In the genomic region with DNA sequence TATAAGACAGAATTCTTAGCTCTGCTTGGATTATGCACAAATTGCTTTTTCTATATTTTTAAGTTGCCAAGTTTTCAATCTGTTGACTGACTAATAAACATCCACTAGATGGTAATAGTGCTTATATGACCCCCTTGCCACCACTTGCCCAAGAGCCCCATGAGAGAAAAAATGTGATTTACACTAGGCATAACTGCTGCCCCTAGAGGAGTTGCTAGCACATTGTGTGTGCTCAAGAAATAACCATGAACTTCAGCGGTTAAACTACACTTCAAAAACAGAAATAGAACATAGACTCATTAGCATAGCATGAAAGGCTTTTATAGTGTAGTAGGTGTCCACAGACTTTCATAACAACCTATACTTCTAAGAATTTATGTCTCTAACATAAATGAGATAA, we compare ENCODE assay signal across 1 cellular context.
TF ChIP-seq lines count a peak whose summit lies in the region.

No MANE protein-coding gene starts in this region.

TF ChIP-seq in HepG2, 621 proteins besides CTCF, POLR2A, EP300 and RAD21:
- no peak for TF ChIP-seq KDM4B (CRISPR knock-in tag; IDR thresholded peaks at IDR 0.05)
- TF ChIP-seq, protein P1, sequence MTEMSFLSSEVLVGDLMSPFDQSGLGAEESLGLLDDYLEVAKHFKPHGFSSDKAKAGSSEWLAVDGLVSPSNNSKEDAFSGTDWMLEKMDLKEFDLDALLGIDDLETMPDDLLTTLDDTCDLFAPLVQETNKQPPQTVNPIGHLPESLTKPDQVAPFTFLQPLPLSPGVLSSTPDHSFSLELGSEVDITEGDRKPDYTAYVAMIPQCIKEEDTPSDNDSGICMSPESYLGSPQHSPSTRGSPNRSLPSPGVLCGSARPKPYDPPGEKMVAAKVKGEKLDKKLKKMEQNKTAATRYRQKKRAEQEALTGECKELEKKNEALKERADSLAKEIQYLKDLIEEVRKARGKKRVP (CRISPR knock-in tag; IDR thresholded peaks at IDR 0.05) = no peak
- TF ChIP-seq TMF1 (CRISPR knock-in tag; IDR thresholded peaks at IDR 0.05; ENCODE audit: low read depth) = no peak
- TF ChIP-seq PTBP1 (IDR thresholded peaks at IDR 0.05; ENCODE audit: low read depth, low read length, poor library complexity, severe bottlenecking) = no peak
- TF ChIP-seq SPEN (CRISPR knock-in tag; IDR thresholded peaks at IDR 0.05; ENCODE audit: low read depth) = no peak
- no peak for TF ChIP-seq ZNF557 (CRISPR knock-in tag; IDR thresholded peaks at IDR 0.05)
- TF ChIP-seq ZNF776 (CRISPR knock-in tag; IDR thresholded peaks at IDR 0.05) = no peak
- TF ChIP-seq, protein P2, sequence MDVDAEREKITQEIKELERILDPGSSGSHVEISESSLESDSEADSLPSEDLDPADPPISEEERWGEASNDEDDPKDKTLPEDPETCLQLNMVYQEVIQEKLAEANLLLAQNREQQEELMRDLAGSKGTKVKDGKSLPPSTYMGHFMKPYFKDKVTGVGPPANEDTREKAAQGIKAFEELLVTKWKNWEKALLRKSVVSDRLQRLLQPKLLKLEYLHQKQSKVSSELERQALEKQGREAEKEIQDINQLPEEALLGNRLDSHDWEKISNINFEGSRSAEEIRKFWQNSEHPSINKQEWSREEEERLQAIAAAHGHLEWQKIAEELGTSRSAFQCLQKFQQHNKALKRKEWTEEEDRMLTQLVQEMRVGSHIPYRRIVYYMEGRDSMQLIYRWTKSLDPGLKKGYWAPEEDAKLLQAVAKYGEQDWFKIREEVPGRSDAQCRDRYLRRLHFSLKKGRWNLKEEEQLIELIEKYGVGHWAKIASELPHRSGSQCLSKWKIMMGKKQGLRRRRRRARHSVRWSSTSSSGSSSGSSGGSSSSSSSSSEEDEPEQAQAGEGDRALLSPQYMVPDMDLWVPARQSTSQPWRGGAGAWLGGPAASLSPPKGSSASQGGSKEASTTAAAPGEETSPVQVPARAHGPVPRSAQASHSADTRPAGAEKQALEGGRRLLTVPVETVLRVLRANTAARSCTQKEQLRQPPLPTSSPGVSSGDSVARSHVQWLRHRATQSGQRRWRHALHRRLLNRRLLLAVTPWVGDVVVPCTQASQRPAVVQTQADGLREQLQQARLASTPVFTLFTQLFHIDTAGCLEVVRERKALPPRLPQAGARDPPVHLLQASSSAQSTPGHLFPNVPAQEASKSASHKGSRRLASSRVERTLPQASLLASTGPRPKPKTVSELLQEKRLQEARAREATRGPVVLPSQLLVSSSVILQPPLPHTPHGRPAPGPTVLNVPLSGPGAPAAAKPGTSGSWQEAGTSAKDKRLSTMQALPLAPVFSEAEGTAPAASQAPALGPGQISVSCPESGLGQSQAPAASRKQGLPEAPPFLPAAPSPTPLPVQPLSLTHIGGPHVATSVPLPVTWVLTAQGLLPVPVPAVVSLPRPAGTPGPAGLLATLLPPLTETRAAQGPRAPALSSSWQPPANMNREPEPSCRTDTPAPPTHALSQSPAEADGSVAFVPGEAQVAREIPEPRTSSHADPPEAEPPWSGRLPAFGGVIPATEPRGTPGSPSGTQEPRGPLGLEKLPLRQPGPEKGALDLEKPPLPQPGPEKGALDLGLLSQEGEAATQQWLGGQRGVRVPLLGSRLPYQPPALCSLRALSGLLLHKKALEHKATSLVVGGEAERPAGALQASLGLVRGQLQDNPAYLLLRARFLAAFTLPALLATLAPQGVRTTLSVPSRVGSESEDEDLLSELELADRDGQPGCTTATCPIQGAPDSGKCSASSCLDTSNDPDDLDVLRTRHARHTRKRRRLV (CRISPR knock-in tag; IDR thresholded peaks at IDR 0.05) = no peak
- no peak for TF ChIP-seq NCOA2 (CRISPR knock-in tag; IDR thresholded peaks at IDR 0.05)
- no peak for TF ChIP-seq HDAC6 (IDR thresholded peaks at IDR 0.05; ENCODE audit: low read depth, low read length)
- TF ChIP-seq PRMT3 (CRISPR knock-in tag; IDR thresholded peaks at IDR 0.05; ENCODE audit: borderline replicate concordance, low read depth) = no peak
TF ChIP-seq in HepG2: peak in this region for 0.
